Comparison of ENCODE assay signal across 9 cellular contexts in the genomic region with DNA sequence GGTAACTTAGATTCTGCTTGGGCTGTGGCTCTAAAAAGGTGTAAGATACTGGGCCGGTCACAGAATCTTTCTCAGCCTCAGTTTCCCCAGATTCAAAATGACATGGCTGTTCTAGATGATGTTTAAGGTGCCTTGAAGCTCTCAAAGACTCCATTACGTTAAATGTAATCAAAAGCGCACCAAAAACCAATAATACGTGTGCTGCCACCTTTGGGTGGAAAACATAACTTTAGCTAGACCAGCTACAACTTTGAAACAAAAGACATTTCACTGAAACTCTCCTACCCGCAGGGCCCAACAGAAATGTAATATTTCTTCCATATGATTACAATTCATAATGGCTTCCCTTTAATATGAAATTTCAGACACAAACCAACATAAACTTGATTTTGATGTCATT. TPM values are rescaled to one million over a fixed set of nuclear protein-coding genes. Genes with fewer than 3 reads are reported as not detected.
A peak's percentile ranks its signal among the peaks of the same experiment; 100 is the strongest.
DNase-seq lines count a peak whose midpoint lies in the region; ATAC-seq, FAIRE-seq and TF ChIP-seq lines count a peak whose summit lies in the region.
"Had no signal": no experiment of that assay in that cellular context is flagged by ENCODE, and none has a peak within 500 bp of the region (broad histone marks: within the 10 kb centered on the region; RNA-seq: fewer than 3 reads in every experiment).

No MANE protein-coding gene starts in this region.

- no peak overlapping the region for H3K27ac Mint-ChIP-seq in activated naive CD4-positive, alpha-beta T cell treated with anti-CD3 and anti-CD28 coated beads for 36 hours

- H3K27me3 Mint-ChIP-seq in activated naive CD4-positive, alpha-beta T cell treated with anti-CD3 and anti-CD28 coated beads for 36 hours (ENCODE audit: low read depth), result no peaks in the 10 kb centered on the region

- ATAC-seq in heart right ventricle (peak in 4 of 8 donors; percentile 34 to 65 (median 50)), upper lobe of right lung (peak; percentile 36)

- intact Hi-C loops in activated naive CD4-positive, alpha-beta T cell treated with anti-CD3 and anti-CD28 coated beads for 36 hours (cut with micrococcal nuclease), result loop anchor here (2.0 to 5.0 kb wide), 2 partner anchors 588 to 655 kb away; no protein-coding TSS in a partner anchor
- intact Hi-C loops in heart right ventricle (cut with DNase I) (loop anchor here in 8 of 10 donors (2.0 to 10.0 kb wide), 7 partner anchors 231 to 591 kb away; no protein-coding TSS in a partner anchor), upper lobe of right lung (cut with DNase I) (no loop called here)

- no peaks in the 10 kb centered on the region for H3K36me3 Mint-ChIP-seq in activated naive CD4-positive, alpha-beta T cell treated with anti-CD3 and anti-CD28 coated beads for 36 hours (ENCODE audit: low read depth)

- H3K9me3 Mint-ChIP-seq in activated naive CD4-positive, alpha-beta T cell treated with anti-CD3 and anti-CD28 coated beads for 36 hours, result peaks cover 3% of the 10 kb centered on the region

- peak; percentile 31 to 75 (median 60) for TF ChIP-seq CTCF in heart right ventricle (IDR thresholded peaks at IDR 0.05)
- peak; percentile 43 for TF ChIP-seq CTCF in upper lobe of right lung (IDR thresholded peaks at IDR 0.05)

- H3K4me3 Mint-ChIP-seq in activated naive CD4-positive, alpha-beta T cell treated with anti-CD3 and anti-CD28 coated beads for 36 hours, result no peak overlapping the region

- FAIRE-seq in RCC 7860 (lab: Jason Lieb, UNC), result peak; percentile 49

- WGBS in heart right ventricle, 2 donors, result 42 to 51% methylated on average over 5 of the region's 5 CpGs

- no peaks in the 10 kb centered on the region for H3K9me3 ChIP-seq in heart right ventricle
- H3K9me3 ChIP-seq in upper lobe of right lung, result no peaks in the 10 kb centered on the region
- H3K9me3 ChIP-seq: SJCRH30 had no signal

- H3K4me3 ChIP-seq in heart right ventricle, result no peak overlapping the region
- no peak overlapping the region for H3K4me3 ChIP-seq in upper lobe of right lung
- H3K4me3 ChIP-seq: SJCRH30 had no signal

- H3K4me1 ChIP-seq in heart right ventricle (peaks cover 0 to 7% (median 0%) of the 10 kb centered on the region in 9 donors), upper lobe of right lung (no peaks in the 10 kb centered on the region)
- H3K4me1 ChIP-seq: SJCRH30 had no signal

- DNase-seq in activated naive CD4-positive, alpha-beta T cell treated with anti-CD3 and anti-CD28 coated beads for 36 hours, result peak; percentile 27
- no peak for DNase-seq in activated naive CD4-positive, alpha-beta T cell treated with Interleukin-2 at 50 U/mL for 16 hours
- DNase-seq in RCC 7860 (ENCODE audit: low spot score) (peak; percentile 19), heart right ventricle (peak in 1 of 2 donors; percentile 17), upper lobe of right lung (no peak), NCI-H187 (lab: John Stamatoyannopoulos, UW) (no peak), DMS153 (lab: John Stamatoyannopoulos, UW) (no peak), NCI-H2107 treated with DMSO at 0.1 percent for 48 hours (lab: John Stamatoyannopoulos, UW; ENCODE audit: unreplicated experiment) (no peak)

- CTCF ChIA-PET in activated naive CD4-positive, alpha-beta T cell treated with anti-CD3 and anti-CD28 coated beads for 36 hours (lab: Charles Lee), result interaction anchor here (0.8 to 1.3 kb wide), 4 partner anchors 9 to 47 kb away, joined by 3 to 6 read pairs (median 4); no protein-coding TSS in a partner anchor

- H3K36me3 ChIP-seq in heart right ventricle, result no peaks in the 10 kb centered on the region
- no peaks in the 10 kb centered on the region for H3K36me3 ChIP-seq in upper lobe of right lung
- H3K36me3 ChIP-seq: SJCRH30 had no signal

- H3K27ac ChIP-seq in heart right ventricle, result no peak overlapping the region
- H3K27ac ChIP-seq in upper lobe of right lung, result no peak overlapping the region
- H3K27ac ChIP-seq: SJCRH30 had no signal

- no peaks in the 10 kb centered on the region for H3K4me1 Mint-ChIP-seq in activated naive CD4-positive, alpha-beta T cell treated with anti-CD3 and anti-CD28 coated beads for 36 hours (ENCODE audit: low read depth)

- H3K27me3 ChIP-seq in heart right ventricle, result no peaks in the 10 kb centered on the region
- H3K27me3 ChIP-seq in upper lobe of right lung, result no peaks in the 10 kb centered on the region

RNA-seq across cellular contexts. Expression of gene PCSK5, which starts 35.0 kb away (rescaled TPM):
- total RNA-seq in activated naive CD4-positive, alpha-beta T cell treated with anti-CD3 and anti-CD28 coated beads for 36 hours, result 1 to 10 TPM; 5.7 to 6.0 TPM
- total RNA-seq in heart right ventricle (1 to 10 TPM; 3.3 to 8.3 (median 6.4) TPM), upper lobe of right lung (18.1 TPM)
- polyA plus RNA-seq in heart right ventricle, result 1 to 10 TPM; 1.8 to 1.9 TPM

Comparison
In these comparisons a context has a peak if more than half of its experiments do, and no peak if none do; other contexts are left out.
1. DNase-seq: peak in activated naive CD4-positive, alpha-beta T cell treated with anti-CD3 and anti-CD28 coated beads for 36 hours (single experiment) and RCC 7860 (single experiment); none in activated naive CD4-positive, alpha-beta T cell treated with Interleukin-2 at 50 U/mL for 16 hours (single experiment), upper lobe of right lung (single experiment), NCI-H187 (0 of 2), DMS153 (single experiment) and NCI-H2107 treated with DMSO at 0.1 percent for 48 hours (single experiment).